In the genomic region with DNA sequence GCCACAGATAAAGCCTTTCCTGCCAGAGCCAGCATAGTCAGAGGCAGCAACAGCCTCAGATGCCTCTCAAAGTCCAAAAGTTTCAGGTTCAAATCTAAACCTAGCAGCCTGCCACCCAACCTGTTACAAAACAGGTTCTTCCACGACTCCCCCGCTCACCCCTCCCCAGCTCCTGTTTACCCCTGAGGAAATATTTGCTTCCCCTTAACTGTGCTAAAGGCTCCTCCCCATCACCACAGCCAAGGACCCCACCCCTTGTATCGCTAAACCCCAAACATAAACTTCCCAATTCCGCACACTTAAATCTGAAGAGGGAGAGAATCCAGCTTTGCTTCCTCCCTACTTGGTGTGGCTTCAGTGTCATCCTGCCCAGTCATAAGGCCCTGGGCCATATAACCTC, we compare ENCODE assay signal across 1 cellular context.
TF ChIP-seq lines count a peak whose summit lies in the region.

No MANE protein-coding gene starts in this region.

TF ChIP-seq in A549, 52 proteins besides CTCF, POLR2A, EP300 and RAD21 (continued from another document):
- no peak for TF ChIP-seq MAZ (IDR thresholded peaks at IDR 0.05; ENCODE audit: borderline replicate concordance, low read depth, low read length)
- no peak for TF ChIP-seq NPAS2 (CRISPR knock-in tag; IDR thresholded peaks at IDR 0.05; ENCODE audit: borderline replicate concordance)
- no peak for TF ChIP-seq NFE2L2 (conservative IDR thresholded peaks at IDR 0.05; ENCODE audit: low read length)
- no peak for TF ChIP-seq HOXB5 (CRISPR knock-in tag; IDR thresholded peaks at IDR 0.05)
- TF ChIP-seq BHLHE40 (IDR thresholded peaks at IDR 0.05; ENCODE audit: low read depth, low read length) = no peak
